34 cellular contexts compared by ENCODE assay signal in genomic region chr2:219875036-219875435, GRCh38.
"Had no signal": no experiment of that assay in that cellular context is flagged by ENCODE, and none has a peak within 500 bp of the region (broad histone marks: within the 10 kb centered on the region; RNA-seq: fewer than 3 reads in every experiment).

No MANE protein-coding gene starts in this region.

- H3K4me1 ChIP-seq: ascending aorta, body of pancreas, breast epithelium had no signal

- H3K27ac ChIP-seq: ascending aorta, body of pancreas, brain microvascular endothelial cell, breast epithelium, VCaP had no signal

- DNase-seq: activated B cell treated with CpG ODN at 0.5 μM for 24 hours; activated CD4-positive, alpha-beta memory T cell treated with anti-CD3 and anti-CD28 coated beads for 36 hours; activated CD4-positive, alpha-beta T cell treated with anti-CD3 and anti-CD28 coated beads for 4 hours; activated CD4-positive, alpha-beta T cell treated with anti-CD3 and anti-CD28 coated beads, Interleukin-2, amount 10 ng/mL, durations not matched to agents 24 days and 14 days; activated CD4-positive, alpha-beta T cell treated with anti-CD3 and anti-CD28 coated beads, Interleukin-2, amount 50 U/mL, for 1 hour; activated CD4-positive, alpha-beta T cell treated with anti-CD3 and anti-CD28 coated beads, Interleukin-2, amount 50 U/mL, for 4 hours; activated CD4-positive, CD25-positive, alpha-beta regulatory T cell treated with anti-CD3 and anti-CD28 coated beads, Interleukin-2, amount 50 U/mL, for 72 hours; activated CD8-positive, alpha-beta memory T cell treated with anti-CD3 and anti-CD28 coated beads, Interleukin-2, amount 50 U/mL, for 4 hours; activated CD8-positive, alpha-beta T cell treated with anti-CD3 and anti-CD28 coated beads for 36 hours; activated effector memory CD4-positive, alpha-beta T cell treated with anti-CD3 and anti-CD28 coated beads, Interleukin-2, amount 50 U/mL, for 16 hours; activated gamma-delta T cell treated with Interleukin-2 at 50 U/mL for 16 hours; activated naive CD4-positive, alpha-beta T cell; activated naive CD4-positive, alpha-beta T cell treated with anti-CD3 and anti-CD28 coated beads for 36 hours; activated naive CD4-positive, alpha-beta T cell treated with anti-CD3 and anti-CD28 coated beads, Interleukin-2, amount 50 U/mL, for 16 hours; activated naive CD8-positive, alpha-beta T cell treated with anti-CD3 and anti-CD28 coated beads, Interleukin-2, amount 10 ng/mL, durations not matched to agents 7 days and 5 days; activated naive CD8-positive, alpha-beta T cell treated with anti-CD3 and anti-CD28 coated beads, Interleukin-2, amount 50 U/mL, for 24 hours; activated T-cell treated with anti-CD3 and anti-CD28 coated beads for 4 hours; activated T-cell treated with anti-CD3 and anti-CD28 coated beads, Interleukin-2, amount 50 U/mL, for 1 hour; activated T-cell treated with anti-CD3 and anti-CD28 coated beads, Interleukin-2, amount 50 U/mL, for 4 hours; activated T-cell treated with anti-CD3 and anti-CD28 coated beads, Interleukin-2, amount 50 U/mL, for 72 hours; amygdala; anterior cingulate cortex; body of pancreas; brain microvascular endothelial cell; central memory CD4-positive, alpha-beta T cell; T-helper 1 cell; T-helper 2 cell; T-helper 9 cell had no signal

- FAIRE-seq: TTC549 had no signal

- ATAC-seq: activated CD8-positive, alpha-beta T cell treated with anti-CD3 and anti-CD28 coated beads for 36 hours; activated naive CD4-positive, alpha-beta T cell treated with anti-CD3 and anti-CD28 coated beads, Interleukin-2, amount 50 U/mL, for 72 hours; activated naive CD8-positive, alpha-beta T cell treated with anti-CD3 and anti-CD28 coated beads, Interleukin-2, amount 50 U/mL, for 24 hours; activated T-cell treated with anti-CD3 and anti-CD28 coated beads, Interleukin-2, amount 50 U/mL, for 4 hours; activated T-cell treated with anti-CD3 and anti-CD28 coated beads, Interleukin-2, amount 50 U/mL, for 72 hours; activated T-helper 17 cell treated with anti-CD3 and anti-CD28 coated beads, Interleukin-2, amount 50 U/mL, for 72 hours; body of pancreas had no signal

- H3K27me3 ChIP-seq: ascending aorta, body of pancreas, brain microvascular endothelial cell, breast epithelium had no signal

- H3K36me3 ChIP-seq: ascending aorta, brain microvascular endothelial cell, breast epithelium had no signal

- H3K4me3 ChIP-seq: ascending aorta, body of pancreas, breast epithelium had no signal

- H3K9me3 ChIP-seq: ascending aorta, body of pancreas, breast epithelium had no signal
